ENCODE assay signal across 1 cellular context in genomic region chr9:21883642-21884041, GRCh38.
TF ChIP-seq lines count a peak whose summit lies in the region.

No MANE protein-coding gene starts in this region.

TF ChIP-seq in GM23338, 12 proteins besides CTCF, POLR2A, EP300 and RAD21 (continued from another document):
- TF ChIP-seq ETS1 (IDR thresholded peaks at IDR 0.05) (no peak), EZH2phosphoT487 (IDR thresholded peaks at IDR 0.05; ENCODE audit: unreplicated experiment) (no peak), POLR2AphosphoS5 (IDR thresholded peaks at IDR 0.05; ENCODE audit: low read depth) (no peak), ZNF114 (CRISPR knock-in tag; IDR thresholded peaks at IDR 0.05) (no peak), ZNF462 (CRISPR knock-in tag; IDR thresholded peaks at IDR 0.05) (no peak), ZNF331 (CRISPR knock-in tag; IDR thresholded peaks at IDR 0.05; ENCODE audit: low read depth) (no peak), EZH2 (IDR thresholded peaks at IDR 0.05; ENCODE audit: low read depth, unreplicated experiment) (no peak), JUNB (IDR thresholded peaks at IDR 0.05; ENCODE audit: unreplicated experiment) (no peak)
